8 cellular contexts compared by ENCODE assay signal in the genomic region with DNA sequence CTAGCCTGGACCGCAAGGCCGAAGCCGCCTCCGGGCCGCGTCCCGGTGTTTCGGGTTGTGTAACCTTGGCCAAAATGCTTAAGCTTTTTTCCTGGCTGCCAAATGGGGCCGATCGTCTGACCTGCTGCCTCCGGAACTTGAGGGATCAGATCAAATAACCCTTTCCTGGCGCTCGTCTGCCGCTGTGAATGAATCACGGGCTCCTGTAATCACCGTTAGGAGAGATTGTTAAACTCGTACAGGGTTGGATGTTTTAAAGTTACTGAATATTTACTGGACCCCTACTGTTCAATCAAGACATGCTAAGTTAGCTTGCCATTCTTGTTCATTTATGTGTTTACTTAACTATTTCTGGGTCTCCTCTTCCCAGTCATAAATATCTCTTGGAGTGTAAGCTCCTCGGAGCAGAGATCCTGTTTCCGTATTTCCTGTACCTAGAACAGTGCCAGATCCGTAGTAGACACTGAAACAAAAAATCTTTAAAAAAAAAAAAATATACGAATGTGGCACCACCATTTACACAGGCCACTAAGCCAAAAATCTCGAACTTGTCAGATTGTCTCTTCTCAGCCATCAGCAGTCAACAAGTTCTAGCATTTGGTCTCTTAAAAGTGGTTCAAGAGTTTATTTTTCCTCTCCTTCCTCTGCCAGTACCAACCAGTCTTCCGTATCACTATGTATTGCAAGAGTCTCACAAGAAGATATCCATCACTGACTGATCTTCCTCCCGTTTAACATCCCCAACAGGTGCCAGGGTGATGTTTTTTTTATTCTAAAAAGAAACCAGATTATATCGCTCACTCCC. TPM values are rescaled to one million over a fixed set of nuclear protein-coding genes. Genes with fewer than 3 reads are reported as not detected.
A peak's percentile ranks its signal among the peaks of the same experiment; 100 is the strongest.
DNase-seq lines count a peak whose midpoint lies in the region; ATAC-seq and TF ChIP-seq lines count a peak whose summit lies in the region.

No MANE protein-coding gene starts in this region.

- TF ChIP-seq CTCF in GM12865 (IDR thresholded peaks at IDR 0.05; ENCODE audit: insufficient read depth, low read depth, low read length, missing control alignments) (no peak), fibroblast of the aortic adventitia (IDR thresholded peaks at IDR 0.05; ENCODE audit: insufficient read depth, low read length) (no peak)

- peak overlapping the region; percentile 65 for H4K8ac ChIP-seq in neuronal stem cell (ENCODE audit: low read depth, low read length)

- no peak overlapping the region for H2BK15ac ChIP-seq in neuronal stem cell (ENCODE audit: low read length)

- peak overlapping the region; percentile 96 for H3K23ac ChIP-seq in neuronal stem cell (ENCODE audit: low read depth, low read length, poor library complexity)

- peaks cover 8% of the 10 kb centered on the region for H3K79me1 ChIP-seq in neuronal stem cell (ENCODE audit: low read depth, low read length)

- peaks cover 0 to 5% of the 10 kb centered on the region in 2 donors for H3K36me3 ChIP-seq in neuronal stem cell (replicated peaks in 1 of 2; ENCODE audit: control insufficient read depth in 2 of 2, insufficient read depth in 2 of 2, low read length in 2 of 2)

- peak overlapping the region; percentile 69 for H3K4me3 ChIP-seq in GM12865 (ENCODE audit: low read depth, low read length)
- H3K4me3 ChIP-seq in fibroblast of the aortic adventitia (ENCODE audit: low read depth, low read length), result peak overlapping the region; percentile 81
- peak overlapping the region; percentile 74 to 97 for H3K4me3 ChIP-seq in neuronal stem cell (ENCODE audit: low read length in 2 of 2)

- H3K27me3 ChIP-seq in neuronal stem cell (ENCODE audit: control insufficient read depth in 3 of 3, insufficient read depth in 3 of 3, low read depth in 1 of 3, low read length in 3 of 3), result no peaks in the 10 kb centered on the region

- H3K4me1 ChIP-seq in neuronal stem cell (ENCODE audit: control insufficient read depth in 2 of 2, insufficient read depth in 1 of 2, low read depth in 1 of 2, low read length in 2 of 2), result peaks cover 4 to 15% of the 10 kb centered on the region in 2 donors

- no peaks in the 10 kb centered on the region for H3K9me3 ChIP-seq in neuronal stem cell (replicated peaks in 1 of 2; ENCODE audit: control insufficient read depth in 2 of 2, insufficient read depth in 1 of 2, low read depth in 1 of 2, low read length in 2 of 2)

- H3K18ac ChIP-seq in neuronal stem cell (ENCODE audit: low read length), result peak overlapping the region; percentile 99

- peak overlapping the region; percentile 90 for H3K9ac ChIP-seq in neuronal stem cell (ENCODE audit: low read depth, low read length, poor library complexity)

- no peak overlapping the region for H2AK5ac ChIP-seq in neuronal stem cell (ENCODE audit: low read depth, low read length)

- peak overlapping the region; percentile 96 for H2AFZ ChIP-seq in neuronal stem cell (ENCODE audit: low read length)

- H2BK12ac ChIP-seq in neuronal stem cell (ENCODE audit: low read length), result no peak overlapping the region

- H3K27ac ChIP-seq in neuronal stem cell (replicated peaks; ENCODE audit: low read length), result peak overlapping the region; percentile 90

- no peak overlapping the region for H3K4ac ChIP-seq in neuronal stem cell (ENCODE audit: low read length)

- DNase-seq in A172 (ENCODE audit: low spot score), result peak; percentile 62
- DNase-seq in GM12865 (ENCODE audit: low read depth), result no peak
- DNase-seq in NCI-H1092 (lab: John Stamatoyannopoulos, UW), result peak; percentile 47
- peak; percentile 60 for DNase-seq in activated CD4-positive, alpha-beta T cell treated with anti-CD3 and anti-CD28 coated beads for 48 hours
- peak; percentile 86 for DNase-seq in fibroblast of the aortic adventitia (ENCODE audit: low read depth)
- DNase-seq in neuronal stem cell (ENCODE audit: low spot score), result no peak
- no peak for DNase-seq in middle frontal gyrus (ENCODE audit: extremely low spot score, low spot score)

- peak overlapping the region; percentile 69 for H3K4me2 ChIP-seq in neuronal stem cell (ENCODE audit: insufficient read depth, low read length, poor library complexity, severe bottlenecking)

- no peak for ATAC-seq in GM19397 (IDR thresholded peaks at IDR 0.05; ENCODE audit: unreplicated experiment)

- no CpG with 5 or more reads among the region's 25 CpGs for WGBS in neuronal stem cell (ENCODE audit: extremely low coverage in 2 of 2, insufficient read length in 2 of 2, insufficient replicate concordance in 1 of 2), 2 donors

- no peak overlapping the region for H3K14ac ChIP-seq in neuronal stem cell (ENCODE audit: low read length)

- peak overlapping the region; percentile 87 for H2BK5ac ChIP-seq in neuronal stem cell (ENCODE audit: low read length)

- H2BK120ac ChIP-seq in neuronal stem cell (ENCODE audit: low read depth, low read length), result no peak overlapping the region

- H4K91ac ChIP-seq in neuronal stem cell (ENCODE audit: low read depth, low read length, poor library complexity), result no peak overlapping the region

RNA-seq across cellular contexts. Expression of gene TM9SF3, which starts 0.6 kb away (rescaled TPM):
- total RNA-seq in A172 (2014; rRNA removed; shearing (Covaris generic)), result 144 and 146 TPM in 2 replicates
- 73.8 and 120 TPM in 2 replicates for total RNA-seq in fibroblast of the aortic adventitia (ENCODE audit: low replicate concordance)
- 37.0 TPM for polyA plus RNA-seq in neuronal stem cell (2013, experiment 1 of 2)
- polyA plus RNA-seq in neuronal stem cell (2013, experiment 2 of 2), result 37.5 TPM

Comparison
In these comparisons a context has a peak if more than half of its experiments do, and no peak if none do; other contexts are left out.
1. DNase-seq: peak in A172 (single experiment), NCI-H1092 (single experiment), activated CD4-positive, alpha-beta T cell treated with anti-CD3 and anti-CD28 coated beads for 48 hours (single experiment) and fibroblast of the aortic adventitia (single experiment); none in GM12865 (single experiment), neuronal stem cell (single experiment) and middle frontal gyrus (single experiment).
2. Peak in every context shown above with its lines, with median percentiles within 50 percentile points of each other: H3K4me3 ChIP-seq.